Comparison of ENCODE assay signal across 8 cellular contexts in genomic region chr3:168752339-168752738, GRCh38.
"Had no signal": no experiment of that assay in that cellular context is flagged by ENCODE, and none has a peak within 500 bp of the region (broad histone marks: within the 10 kb centered on the region; RNA-seq: fewer than 3 reads in every experiment).

No MANE protein-coding gene starts in this region.

- FAIRE-seq: G401.6, GM12878, GM12891, GM12892, GM18507, GM19239 had no signal

- DNase-seq: GDM1, GF-D8 had no signal

- H3K4me3 ChIP-seq: GM12878 had no signal
